ENCODE assay signal across 13 cellular contexts in genomic region chr5:145587308-145588071, GRCh38.
DNase-seq lines count a peak whose midpoint lies in the region; ATAC-seq, FAIRE-seq and TF ChIP-seq lines count a peak whose summit lies in the region.
"Had no signal": no experiment of that assay in that cellular context is flagged by ENCODE, and none has a peak within 500 bp of the region (broad histone marks: within the 10 kb centered on the region; RNA-seq: fewer than 3 reads in every experiment).

No MANE protein-coding gene starts in this region.

- ATAC-seq in GM21526 (IDR thresholded peaks at IDR 0.05; ENCODE audit: low FRiP score, unreplicated experiment), result no peak

- no peak overlapping the region for H3K27ac ChIP-seq in CD8-positive, alpha-beta memory T cell (ENCODE audit: low read depth, low read length)
- H3K27ac ChIP-seq: thoracic aorta had no signal

- H3K4me1 Mint-ChIP-seq in CD8-positive, alpha-beta memory T cell, result no peaks in the 10 kb centered on the region

- FAIRE-seq in H54 (lab: Jason Lieb, UNC), result peak; percentile 90

- H3K4me3 ChIP-seq in AG04449 (ENCODE audit: low read depth, low read length), result no peak overlapping the region
- peak overlapping the region; percentile 49 for H3K4me3 ChIP-seq in adipocyte (ENCODE audit: low read length)
- no peak overlapping the region for H3K4me3 ChIP-seq in CD8-positive, alpha-beta memory T cell (ENCODE audit: low read length)
- H3K4me3 ChIP-seq: Peyer's patch, thoracic aorta had no signal

- H3K9me3 ChIP-seq in adipocyte (ENCODE audit: control insufficient read depth, low read length), result no peaks in the 10 kb centered on the region
- H3K9me3 ChIP-seq in CD8-positive, alpha-beta memory T cell (ENCODE audit: low read length), result no peaks in the 10 kb centered on the region
- H3K9me3 ChIP-seq: Peyer's patch, thoracic aorta had no signal

- no peaks in the 10 kb centered on the region for H3K36me3 ChIP-seq in adipocyte (ENCODE audit: control insufficient read depth, insufficient read depth, low read length, severe bottlenecking)
- no peaks in the 10 kb centered on the region for H3K36me3 ChIP-seq in CD8-positive, alpha-beta memory T cell (ENCODE audit: insufficient read depth, low read length)
- H3K36me3 ChIP-seq: Peyer's patch, thoracic aorta had no signal

- H3K36me3 Mint-ChIP-seq in CD8-positive, alpha-beta memory T cell, result no peaks in the 10 kb centered on the region

- H3K27me3 Mint-ChIP-seq in CD8-positive, alpha-beta memory T cell, result no peaks in the 10 kb centered on the region
- H3K27me3 Mint-ChIP-seq: dendritic cell treated with granulocyte-macrophage colony-stimulating factor and Interleukin-4, amounts not matched to agents 40 ng/mL and 50 ng/mL, for 4 days had no signal

- H3K9me3 Mint-ChIP-seq in CD8-positive, alpha-beta memory T cell, result peaks cover 0 to 17% (median 2%) of the 10 kb centered on the region in 5 donors

- no peak for TF ChIP-seq CTCF in AG04449 (IDR thresholded peaks at IDR 0.05; ENCODE audit: insufficient read depth, low read length, missing control alignments)

- H3K4me3 Mint-ChIP-seq in CD8-positive, alpha-beta memory T cell, result no peak overlapping the region
- H3K4me3 Mint-ChIP-seq: dendritic cell treated with granulocyte-macrophage colony-stimulating factor and Interleukin-4, amounts not matched to agents 40 ng/mL and 50 ng/mL, for 4 days had no signal

- DNase-seq in AG04449 (ENCODE audit: low read depth, low spot score) (peak; percentile 73), H54 (ENCODE audit: insufficient read length, low spot score) (peak; percentile 23), adipocyte (ENCODE audit: low read depth) (peak; percentile 87), iris pigment epithelial cell (ENCODE audit: low read depth) (peak; percentile 97), NCI-H187 (lab: John Stamatoyannopoulos, UW) (no peak), NK-92 (lab: John Stamatoyannopoulos, UW; ENCODE audit: unreplicated experiment) (no peak)
- DNase-seq in CD8-positive, alpha-beta memory T cell, result no peak
- DNase-seq: activated CD4-positive, alpha-beta T cell treated with anti-CD3 and anti-CD28 coated beads, Interleukin-2, amount 50 U/mL, for 1 hour; DMS79 treated with DMSO at 0.1 percent for 48 hours; Peyer's patch had no signal

- H3K27ac Mint-ChIP-seq in CD8-positive, alpha-beta memory T cell, result peak overlapping the region in 1 of 8 donors; percentile 43
- H3K27ac Mint-ChIP-seq: dendritic cell treated with granulocyte-macrophage colony-stimulating factor and Interleukin-4, amounts not matched to agents 40 ng/mL and 50 ng/mL, for 4 days had no signal

- H3K9ac ChIP-seq in adipocyte (ENCODE audit: low read length), result peak overlapping the region; percentile 44

- H3K4me1 ChIP-seq in adipocyte (ENCODE audit: control insufficient read depth, insufficient read depth, low read length), result peaks cover 25% of the 10 kb centered on the region
- H3K4me1 ChIP-seq in CD8-positive, alpha-beta memory T cell (ENCODE audit: insufficient read depth, low read length), result no peaks in the 10 kb centered on the region

- TF ChIP-seq POLR2A in H54 (IDR thresholded peaks at IDR 0.05; ENCODE audit: low read depth, low read length), result no peak

- POLR2A ChIA-PET in AG04449 (lab: Yijun Ruan, JAX), result no interaction called here
- POLR2A ChIA-PET in CD8-positive, alpha-beta memory T cell (lab: Charles Lee), result no interaction called here

- H3K27me3 ChIP-seq in adipocyte (replicated peaks; ENCODE audit: control insufficient read depth, insufficient read depth, low read length), result no peaks in the 10 kb centered on the region
- no peaks in the 10 kb centered on the region for H3K27me3 ChIP-seq in CD8-positive, alpha-beta memory T cell (ENCODE audit: insufficient read depth, low read length, poor library complexity, severe bottlenecking)
- H3K27me3 ChIP-seq: Peyer's patch had no signal

- CTCF ChIA-PET in AG04449 (lab: Yijun Ruan, JAX), result interaction anchor here (0.9 kb wide), 1 partner anchor 23 kb away, joined by 3 read pairs; no protein-coding TSS in a partner anchor
- CTCF ChIA-PET in CD8-positive, alpha-beta memory T cell (lab: Charles Lee), result no interaction called here

Comparison
In these comparisons a context has a peak if more than half of its experiments do, and no peak if none do; other contexts are left out.
1. DNase-seq: peak in AG04449 (single experiment), H54 (single experiment), adipocyte (single experiment) and iris pigment epithelial cell (single experiment); none in NCI-H187 (0 of 2), CD8-positive, alpha-beta memory T cell (0 of 5) and NK-92 (single experiment).